Comparison of ENCODE assay signal across 16 cellular contexts in the genomic region with DNA sequence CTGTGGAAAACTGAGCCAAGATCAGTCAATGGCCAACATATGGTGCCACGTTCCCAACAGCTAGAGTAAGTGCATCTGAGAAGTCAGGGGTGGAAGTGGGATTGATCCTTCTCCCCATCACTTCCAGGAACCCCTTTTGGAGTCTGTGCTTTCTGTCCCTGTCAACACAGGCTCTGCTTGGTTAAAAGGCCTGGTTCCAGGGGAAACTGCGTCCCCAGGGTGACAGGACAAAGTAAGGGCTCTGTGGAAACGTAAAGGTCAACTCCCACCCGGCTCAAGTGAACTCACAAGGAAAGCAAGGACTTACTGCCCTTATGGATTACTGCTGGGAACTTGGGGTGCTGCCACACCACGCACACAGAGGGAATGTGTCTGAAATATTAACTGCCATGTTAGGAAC.
DNase-seq lines count a peak whose midpoint lies in the region; ATAC-seq and TF ChIP-seq lines count a peak whose summit lies in the region.
"Had no signal": no experiment of that assay in that cellular context is flagged by ENCODE, and none has a peak within 500 bp of the region (broad histone marks: within the 10 kb centered on the region; RNA-seq: fewer than 3 reads in every experiment).

No MANE protein-coding gene starts in this region.

- ATAC-seq in activated CD8-positive, alpha-beta memory T cell treated with anti-CD3 and anti-CD28 coated beads, Interleukin-2, amount 10 ng/mL, durations not matched to agents 7 days and 5 days, result no peak
- ATAC-seq in GM21619 (IDR thresholded peaks at IDR 0.05; ENCODE audit: unreplicated experiment) (no peak), GM19455 (IDR thresholded peaks at IDR 0.05; ENCODE audit: unreplicated experiment) (no peak)
- ATAC-seq: A549; CD8-positive, alpha-beta T cell had no signal

- no peak overlapping the region for H3K4me3 Mint-ChIP-seq in activated CD8-positive, alpha-beta memory T cell treated with anti-CD3 and anti-CD28 coated beads, Interleukin-2, amount 10 ng/mL, durations not matched to agents 7 days and 5 days
- no peak overlapping the region for H3K4me3 Mint-ChIP-seq in osteocyte (ENCODE audit: unreplicated experiment)
- H3K4me3 Mint-ChIP-seq: B cell; CD4-positive, alpha-beta T cell; CD8-positive, alpha-beta T cell had no signal

- no peaks in the 10 kb centered on the region for H3K9me3 Mint-ChIP-seq in activated CD8-positive, alpha-beta memory T cell treated with anti-CD3 and anti-CD28 coated beads, Interleukin-2, amount 10 ng/mL, durations not matched to agents 7 days and 5 days (ENCODE audit: low read depth)
- no peaks in the 10 kb centered on the region for H3K9me3 Mint-ChIP-seq in osteocyte (ENCODE audit: unreplicated experiment)
- H3K9me3 Mint-ChIP-seq: CD4-positive, alpha-beta T cell; CD8-positive, alpha-beta T cell had no signal

- H3K27me3 Mint-ChIP-seq in activated CD8-positive, alpha-beta memory T cell treated with anti-CD3 and anti-CD28 coated beads, Interleukin-2, amount 10 ng/mL, durations not matched to agents 7 days and 5 days, result peaks cover 11% of the 10 kb centered on the region
- no peaks in the 10 kb centered on the region for H3K27me3 Mint-ChIP-seq in osteocyte (ENCODE audit: unreplicated experiment)

- H3K4me1 Mint-ChIP-seq in activated CD8-positive, alpha-beta memory T cell treated with anti-CD3 and anti-CD28 coated beads, Interleukin-2, amount 10 ng/mL, durations not matched to agents 7 days and 5 days, result peaks cover 4% of the 10 kb centered on the region
- peaks cover 7% of the 10 kb centered on the region for H3K4me1 Mint-ChIP-seq in osteocyte (ENCODE audit: unreplicated experiment)
- H3K4me1 Mint-ChIP-seq: B cell had no signal

- no peaks in the 10 kb centered on the region for H3K36me3 Mint-ChIP-seq in activated CD8-positive, alpha-beta memory T cell treated with anti-CD3 and anti-CD28 coated beads, Interleukin-2, amount 10 ng/mL, durations not matched to agents 7 days and 5 days
- no peaks in the 10 kb centered on the region for H3K36me3 Mint-ChIP-seq in osteocyte (ENCODE audit: unreplicated experiment)
- H3K36me3 Mint-ChIP-seq: CD8-positive, alpha-beta T cell had no signal

- no peak overlapping the region for H3K27ac Mint-ChIP-seq in activated CD8-positive, alpha-beta memory T cell treated with anti-CD3 and anti-CD28 coated beads, Interleukin-2, amount 10 ng/mL, durations not matched to agents 7 days and 5 days
- H3K27ac Mint-ChIP-seq in osteocyte (ENCODE audit: unreplicated experiment), result no peak overlapping the region
- H3K27ac Mint-ChIP-seq: B cell; CD4-positive, alpha-beta T cell; CD8-positive, alpha-beta T cell had no signal

- TF ChIP-seq CTCF in osteocyte (IDR thresholded peaks at IDR 0.05), result no peak

- peak; percentile 25 for DNase-seq in activated CD8-positive, alpha-beta memory T cell treated with anti-CD3 and anti-CD28 coated beads, Interleukin-2, amount 10 ng/mL, durations not matched to agents 7 days and 5 days
- DNase-seq in activated CD8-positive, alpha-beta memory T cell treated with anti-CD3 and anti-CD28 coated beads, Interleukin-2, amount 50 U/mL, for 4 hours, result no peak
- DNase-seq in islet precursor cell, result peak; percentile 12
- DNase-seq in osteocyte (ENCODE audit: extremely low spot score, unreplicated experiment), result peak; percentile 54
- no peak for DNase-seq in NCI-H1048 (lab: John Stamatoyannopoulos, UW)
- DNase-seq: AML-193; Caco-2; Calu3; CD4-positive, alpha-beta T cell; CD8-positive, alpha-beta T cell; DMS79 treated with DMSO at 0.1 percent for 48 hours; GF-D8 had no signal

- CTCF ChIA-PET in activated CD8-positive, alpha-beta memory T cell treated with anti-CD3 and anti-CD28 coated beads, Interleukin-2, amount 10 ng/mL, durations not matched to agents 7 days and 5 days (lab: Charles Lee), result no interaction called here

Comparison
In these comparisons a context has a peak if more than half of its experiments do, and no peak if none do; other contexts are left out.
1. DNase-seq: peak in activated CD8-positive, alpha-beta memory T cell treated with anti-CD3 and anti-CD28 coated beads, Interleukin-2, amount 10 ng/mL, durations not matched to agents 7 days and 5 days (single experiment), islet precursor cell (single experiment) and osteocyte (single experiment); none in activated CD8-positive, alpha-beta memory T cell treated with anti-CD3 and anti-CD28 coated beads, Interleukin-2, amount 50 U/mL, for 4 hours (single experiment) and NCI-H1048 (single experiment).